ENCODE assay signal across 1 cellular context in the genomic region with DNA sequence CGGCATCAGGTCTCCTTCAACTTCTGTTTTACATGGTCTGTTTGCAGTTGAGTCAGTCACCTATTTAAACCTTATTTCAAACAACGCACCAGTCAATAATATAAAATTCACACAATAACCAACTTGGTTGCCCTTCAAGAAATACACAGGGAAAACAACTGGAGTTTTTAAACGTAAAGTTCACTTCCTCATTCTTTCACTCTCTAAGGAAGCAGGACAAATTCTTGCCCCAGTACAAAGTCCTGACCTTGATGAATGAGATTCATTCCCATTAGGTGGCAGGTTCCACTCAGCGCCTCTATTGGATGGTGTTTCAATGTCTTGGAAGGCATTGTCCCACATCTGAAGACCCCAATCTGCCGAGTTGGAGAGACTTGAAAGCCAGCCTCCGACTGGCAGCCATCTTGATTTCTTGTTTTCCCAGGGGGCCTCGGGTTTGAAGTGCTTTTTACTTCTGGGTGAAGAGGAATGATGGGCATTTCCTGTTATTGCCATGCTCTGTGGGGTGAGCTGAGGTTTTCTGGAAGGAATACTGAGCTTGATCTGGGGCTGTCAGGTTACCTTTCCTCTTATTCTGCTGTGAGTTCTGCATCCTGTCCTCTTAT.
A peak's percentile ranks its signal among the peaks of the same experiment; 100 is the strongest.
TF ChIP-seq lines count a peak whose summit lies in the region.

No MANE protein-coding gene starts in this region.

TF ChIP-seq in HepG2, 621 proteins besides CTCF, POLR2A, EP300 and RAD21 (continued from another document):
- TF ChIP-seq, protein P1, sequence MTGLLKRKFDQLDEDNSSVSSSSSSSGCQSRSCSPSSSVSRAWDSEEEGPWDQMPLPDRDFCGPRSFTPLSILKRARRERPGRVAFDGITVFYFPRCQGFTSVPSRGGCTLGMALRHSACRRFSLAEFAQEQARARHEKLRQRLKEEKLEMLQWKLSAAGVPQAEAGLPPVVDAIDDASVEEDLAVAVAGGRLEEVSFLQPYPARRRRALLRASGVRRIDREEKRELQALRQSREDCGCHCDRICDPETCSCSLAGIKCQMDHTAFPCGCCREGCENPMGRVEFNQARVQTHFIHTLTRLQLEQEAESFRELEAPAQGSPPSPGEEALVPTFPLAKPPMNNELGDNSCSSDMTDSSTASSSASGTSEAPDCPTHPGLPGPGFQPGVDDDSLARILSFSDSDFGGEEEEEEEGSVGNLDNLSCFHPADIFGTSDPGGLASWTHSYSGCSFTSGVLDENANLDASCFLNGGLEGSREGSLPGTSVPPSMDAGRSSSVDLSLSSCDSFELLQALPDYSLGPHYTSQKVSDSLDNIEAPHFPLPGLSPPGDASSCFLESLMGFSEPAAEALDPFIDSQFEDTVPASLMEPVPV (CRISPR knock-in tag; IDR thresholded peaks at IDR 0.05): no peak
- TF ChIP-seq MIER3 (CRISPR knock-in tag; IDR thresholded peaks at IDR 0.05; ENCODE audit: borderline replicate concordance) (no peak), YY1 (IDR thresholded peaks at IDR 0.05; ENCODE audit: insufficient read depth, insufficient replicate concordance, low read depth, low read length) (peak; percentile 26), ELF3 (CRISPR knock-in tag; IDR thresholded peaks at IDR 0.05) (peak; percentile 53; the same call in 1 of the 2 replicates), NFKB2 (CRISPR knock-in tag; IDR thresholded peaks at IDR 0.05; ENCODE audit: borderline replicate concordance) (no peak), GABPA (IDR thresholded peaks at IDR 0.05; ENCODE audit: low read depth, low read length) (no peak), GABPA (CRISPR knock-in tag; IDR thresholded peaks at IDR 0.05; ENCODE audit: low read depth) (peak; percentile 48), ZNF773 (CRISPR knock-in tag; IDR thresholded peaks at IDR 0.05; ENCODE audit: borderline replicate concordance) (no peak), ZNF891 (CRISPR knock-in tag; IDR thresholded peaks at IDR 0.05) (no peak), NFIB (CRISPR knock-in tag; IDR thresholded peaks at IDR 0.05; ENCODE audit: borderline replicate concordance) (no peak), ZBTB1 (CRISPR knock-in tag; IDR thresholded peaks at IDR 0.05; ENCODE audit: borderline replicate concordance) (no peak)
- TF ChIP-seq, protein P2, sequence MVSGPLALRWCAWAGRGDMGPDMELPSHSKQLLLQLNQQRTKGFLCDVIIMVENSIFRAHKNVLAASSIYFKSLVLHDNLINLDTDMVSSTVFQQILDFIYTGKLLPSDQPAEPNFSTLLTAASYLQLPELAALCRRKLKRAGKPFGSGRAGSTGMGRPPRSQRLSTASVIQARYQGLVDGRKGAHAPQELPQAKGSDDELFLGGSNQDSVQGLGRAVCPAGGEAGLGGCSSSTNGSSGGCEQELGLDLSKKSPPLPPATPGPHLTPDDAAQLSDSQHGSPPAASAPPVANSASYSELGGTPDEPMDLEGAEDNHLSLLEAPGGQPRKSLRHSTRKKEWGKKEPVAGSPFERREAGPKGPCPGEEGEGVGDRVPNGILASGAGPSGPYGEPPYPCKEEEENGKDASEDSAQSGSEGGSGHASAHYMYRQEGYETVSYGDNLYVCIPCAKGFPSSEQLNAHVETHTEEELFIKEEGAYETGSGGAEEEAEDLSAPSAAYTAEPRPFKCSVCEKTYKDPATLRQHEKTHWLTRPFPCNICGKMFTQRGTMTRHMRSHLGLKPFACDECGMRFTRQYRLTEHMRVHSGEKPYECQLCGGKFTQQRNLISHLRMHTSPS (CRISPR knock-in tag; IDR thresholded peaks at IDR 0.05; ENCODE audit: low read depth): no peak
